ENCODE assay signal across 26 cellular contexts in the genomic region with DNA sequence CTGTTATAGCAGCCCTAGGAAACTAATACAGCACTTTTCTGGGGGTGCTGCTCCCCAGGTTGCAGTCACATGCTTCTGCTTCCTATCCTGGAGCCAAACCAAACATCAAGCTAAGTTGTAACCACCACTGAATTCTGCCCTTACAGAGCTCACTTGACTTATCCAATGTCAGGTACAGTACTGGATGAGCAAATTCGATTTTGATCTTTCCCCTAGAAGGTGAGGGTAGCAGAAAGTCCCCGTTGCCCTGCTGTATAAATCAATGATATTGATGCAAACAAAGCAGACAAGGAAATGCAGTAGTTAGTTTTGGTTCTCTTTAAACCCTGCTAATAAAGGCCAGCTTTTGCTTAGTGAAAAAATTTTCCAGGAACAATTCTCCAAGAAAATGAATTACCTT. TPM values are rescaled to one million over a fixed set of nuclear protein-coding genes. Genes with fewer than 3 reads are reported as not detected.
DNase-seq lines count a peak whose midpoint lies in the region; ATAC-seq and TF ChIP-seq lines count a peak whose summit lies in the region.
"Had no signal": no experiment of that assay in that cellular context is flagged by ENCODE, and none has a peak within 500 bp of the region (broad histone marks: within the 10 kb centered on the region; RNA-seq: fewer than 3 reads in every experiment).

No MANE protein-coding gene starts in this region.

- no peak overlapping the region for H2BK5ac ChIP-seq in mesendoderm (ENCODE audit: low read length)

- no peaks in the 10 kb centered on the region for H3K79me1 ChIP-seq in mesendoderm (ENCODE audit: low read length)

- H4K5ac ChIP-seq in mesendoderm (ENCODE audit: low read length) = no peak overlapping the region

- TF ChIP-seq CTCF in GM23338 (conservative IDR thresholded peaks at IDR 0.05; ENCODE audit: low read depth in 2 of 2) (no peak), SK-N-SH (IDR thresholded peaks at IDR 0.05) (no peak)

- H3K36me3 Mint-ChIP-seq in GM23338 (ENCODE audit: low read depth) = no peaks in the 10 kb centered on the region
- H3K36me3 Mint-ChIP-seq: CD14-positive monocyte; CD4-positive, alpha-beta memory T cell; CD4-positive, CD25-positive, alpha-beta regulatory T cell had no signal

- H3K4me3 Mint-ChIP-seq in GM23338 = no peak overlapping the region
- H3K4me3 Mint-ChIP-seq: CD14-positive monocyte; CD4-positive, alpha-beta memory T cell; CD4-positive, CD25-positive, alpha-beta regulatory T cell; CD8-positive, alpha-beta memory T cell had no signal

- H3K4ac ChIP-seq in mesendoderm (ENCODE audit: low read depth, low read length) = no peak overlapping the region

- no peak overlapping the region for H3K4me3 ChIP-seq in GM23338
- H3K4me3 ChIP-seq in mesendoderm (ENCODE audit: low read length) = no peak overlapping the region
- H3K4me3 ChIP-seq in SK-N-SH (ENCODE audit: low read depth in 2 of 2, low read length in 1 of 2) = no peak overlapping the region
- H3K4me3 ChIP-seq: BLaER1, GM12878 had no signal

- H3F3A ChIP-seq in GM23338 (replicated peaks; ENCODE audit: low read depth) = no peaks in the 10 kb centered on the region
- no peaks in the 10 kb centered on the region for H3F3A ChIP-seq in SK-N-SH (replicated peaks; ENCODE audit: insufficient read depth)

- peak overlapping the region; percentile 35 for H3K23ac ChIP-seq in mesendoderm (ENCODE audit: low read length)

- no peak overlapping the region for H2BK120ac ChIP-seq in mesendoderm (ENCODE audit: low read depth, low read length)

- H3K36me3 ChIP-seq in GM23338 (ENCODE audit: insufficient read depth) = no peaks in the 10 kb centered on the region
- no peaks in the 10 kb centered on the region for H3K36me3 ChIP-seq in mesendoderm (ENCODE audit: control insufficient read depth, insufficient read depth, low read length)
- no peaks in the 10 kb centered on the region for H3K36me3 ChIP-seq in SK-N-SH (replicated peaks in 1 of 2; ENCODE audit: control insufficient read depth in 1 of 2, insufficient read depth in 2 of 2, low read length in 1 of 2)
- H3K36me3 ChIP-seq: BE2C, BLaER1 had no signal

- WGBS in mesendoderm (ENCODE audit: extremely low coverage, insufficient coverage, low lambda C conversion rate) = no CpG with 5 or more reads among the region's 2 CpGs
- 25% methylated on average over 2 of the region's 2 CpGs for WGBS in SK-N-SH (ENCODE audit: low lambda C conversion rate)

- H3K27ac ChIP-seq in GM23338 (ENCODE audit: low read depth) (no peak overlapping the region), mesendoderm (ENCODE audit: low read depth, low read length) (no peak overlapping the region), SK-N-SH (ENCODE audit: low read depth in 2 of 2, low read length in 1 of 2) (no peak overlapping the region)
- H3K27ac ChIP-seq: BLaER1 had no signal

- ATAC-seq in GM23338 (no peak), left lobe of liver (peak; percentile 19)
- ATAC-seq: GM12878 had no signal

- TF ChIP-seq EP300 in SK-N-SH (IDR thresholded peaks at IDR 0.05; ENCODE audit: borderline replicate concordance in 1 of 2, low read depth in 1 of 2, low read length in 1 of 2) = no peak

- no peak overlapping the region for H3K9ac ChIP-seq in mesendoderm (ENCODE audit: low read length)
- no peak overlapping the region for H3K9ac ChIP-seq in SK-N-SH
- H3K9ac ChIP-seq: BLaER1 had no signal

- no peak overlapping the region for H3K56ac ChIP-seq in mesendoderm (ENCODE audit: low read length)

- no peak overlapping the region for H3K27ac Mint-ChIP-seq in GM23338
- H3K27ac Mint-ChIP-seq: CD14-positive monocyte; CD4-positive, alpha-beta memory T cell; CD4-positive, CD25-positive, alpha-beta regulatory T cell had no signal

- H2AFZ ChIP-seq in GM23338 = peak overlapping the region; percentile 9; the same call in 1 of the 2 replicates
- H2AFZ ChIP-seq in SK-N-SH (ENCODE audit: low read depth) = no peak overlapping the region

- H3K27me3 Mint-ChIP-seq in GM23338 (ENCODE audit: insufficient read depth, low read depth, poor library complexity) = no peaks in the 10 kb centered on the region
- H3K27me3 Mint-ChIP-seq: CD4-positive, CD25-positive, alpha-beta regulatory T cell had no signal

- POLR2A ChIA-PET in SK-N-SH (lab: Yijun Ruan, JAX) = no interaction called here

- CTCF ChIA-PET in SK-N-SH (lab: Yijun Ruan, JAX) = no interaction called here

- H4K20me1 ChIP-seq in GM23338 (replicated peaks; ENCODE audit: insufficient read depth) (no peaks in the 10 kb centered on the region), SK-N-SH (ENCODE audit: insufficient read depth) (no peaks in the 10 kb centered on the region)
- H4K20me1 ChIP-seq: BLaER1 had no signal

- H3K4me1 Mint-ChIP-seq in GM23338 = no peaks in the 10 kb centered on the region; the same call in 2 of the 3 replicates
- H3K4me1 Mint-ChIP-seq: CD4-positive, CD25-positive, alpha-beta regulatory T cell had no signal

- no peaks in the 10 kb centered on the region for H3K27me3 ChIP-seq in GM23338 (ENCODE audit: insufficient read depth)
- no peaks in the 10 kb centered on the region for H3K27me3 ChIP-seq in mesendoderm (ENCODE audit: insufficient read depth, low read length, poor library complexity)
- peaks cover 4% of the 10 kb centered on the region; the same call in 1 of the 2 replicates for H3K27me3 ChIP-seq in SK-N-SH (ENCODE audit: insufficient read depth)
- H3K27me3 ChIP-seq: BE2C, BLaER1 had no signal

- no peak overlapping the region for H3K18ac ChIP-seq in mesendoderm (ENCODE audit: low read length)

- no peak overlapping the region for H2BK15ac ChIP-seq in mesendoderm (replicated peaks; ENCODE audit: low read depth)

- no peak overlapping the region for H2AK5ac ChIP-seq in mesendoderm (ENCODE audit: low read length)

- no peak for TF ChIP-seq RAD21 in SK-N-SH (IDR thresholded peaks at IDR 0.05; ENCODE audit: low read length)

- H3K9me2 ChIP-seq in GM23338 (ENCODE audit: insufficient read depth) (peaks cover 15% of the 10 kb centered on the region; the same call in 1 of the 2 replicates), SK-N-SH (no peaks in the 10 kb centered on the region)

- H3K4me2 ChIP-seq in GM23338 (no peak overlapping the region), mesendoderm (ENCODE audit: low read length) (no peak overlapping the region), SK-N-SH (no peak overlapping the region)
- H3K4me2 ChIP-seq: BLaER1 had no signal

- H3K9me3 Mint-ChIP-seq in GM23338 = no peaks in the 10 kb centered on the region

- H4K8ac ChIP-seq in mesendoderm (ENCODE audit: low read depth, low read length) = no peak overlapping the region

- no peaks in the 10 kb centered on the region for H3K9me3 ChIP-seq in SK-N-SH
- H3K9me3 ChIP-seq: BE2C had no signal

- no peak for DNase-seq in GM23338 (ENCODE audit: low spot score)
- DNase-seq in left lobe of liver (ENCODE audit: low spot score) = no peak
- no peak for DNase-seq in mesendoderm
- no peak for DNase-seq in SK-N-SH
- no peak for DNase-seq in NCI-H524 (lab: John Stamatoyannopoulos, UW)
- DNase-seq: 8988T; ACHN; BE2C; C1 segment of cervical spinal cord; CD4-positive, alpha-beta memory T cell; CD4-positive, CD25-positive, alpha-beta regulatory T cell; CD8-positive, alpha-beta memory T cell; COR-L47; DMS 273 treated with DMSO at 0.1 percent for 48 hours; DMS153; DMS53; DMS79; DND-41; EL; GDM1 had no signal

- H3K4me1 ChIP-seq in GM23338 (ENCODE audit: insufficient read depth) (no peaks in the 10 kb centered on the region), mesendoderm (ENCODE audit: control insufficient read depth, low read depth, low read length) (no peaks in the 10 kb centered on the region), SK-N-SH (ENCODE audit: control insufficient read depth in 1 of 2, insufficient read depth in 2 of 2, low read depth in 1 of 2, low read length in 1 of 2) (no peaks in the 10 kb centered on the region; a peak in 1 of 4 replicates)
- H3K4me1 ChIP-seq: BLaER1 had no signal

- H3K79me2 ChIP-seq in GM23338 (replicated peaks; ENCODE audit: insufficient read depth) (no peaks in the 10 kb centered on the region), mesendoderm (ENCODE audit: control insufficient read depth, insufficient read depth, low read length) (no peaks in the 10 kb centered on the region), SK-N-SH (ENCODE audit: insufficient read depth) (no peaks in the 10 kb centered on the region)

TF ChIP-seq in SK-N-SH, 30 proteins besides CTCF, POLR2A, EP300 and RAD21 (continues in another document):
- TF ChIP-seq TEAD4 (IDR thresholded peaks at IDR 0.05; ENCODE audit: borderline replicate concordance, insufficient read depth) (no peak), FOSL2 (IDR thresholded peaks at IDR 0.05; ENCODE audit: borderline replicate concordance, low read depth) (no peak), SIN3A (IDR thresholded peaks at IDR 0.05; ENCODE audit: borderline replicate concordance, low read depth, low read length) (no peak)
- TF ChIP-seq, protein P1, sequence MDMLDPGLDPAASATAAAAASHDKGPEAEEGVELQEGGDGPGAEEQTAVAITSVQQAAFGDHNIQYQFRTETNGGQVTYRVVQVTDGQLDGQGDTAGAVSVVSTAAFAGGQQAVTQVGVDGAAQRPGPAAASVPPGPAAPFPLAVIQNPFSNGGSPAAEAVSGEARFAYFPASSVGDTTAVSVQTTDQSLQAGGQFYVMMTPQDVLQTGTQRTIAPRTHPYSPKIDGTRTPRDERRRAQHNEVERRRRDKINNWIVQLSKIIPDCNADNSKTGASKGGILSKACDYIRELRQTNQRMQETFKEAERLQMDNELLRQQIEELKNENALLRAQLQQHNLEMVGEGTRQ (IDR thresholded peaks at IDR 0.05; ENCODE audit: borderline replicate concordance, low read depth, low read length) = no peak

RNA-seq across cellular contexts. Expression of a gene that starts 36.4 kb away (rescaled TPM):
- 30.4 and 31.1 TPM in 2 replicates for total RNA-seq in GM23338 (2014; rRNA removed; shearing (Covaris generic))
- polyA plus RNA-seq in GM23338 (2016; fragmentation: Nextera tagmentation; extraction: Ambion mirVana) (45.5 and 48.7 TPM in 2 replicates), SK-N-SH (2012; rRNA removed) (13.2 and 14.8 TPM in 2 replicates)
- 12.2 TPM for total RNA-seq in left lobe of liver
- 57.6 TPM for polyA plus RNA-seq in mesendoderm (2013, experiment 1 of 2)
- polyA plus RNA-seq in mesendoderm (2013, experiment 2 of 2) = 58.1 TPM
- 16.9 and 22.2 TPM in 2 replicates for polyA plus RNA-seq in SK-N-SH (2012; cell fraction: cytosol; rRNA removed)
- 6.1 and 16.6 TPM in 2 replicates for polyA plus RNA-seq in SK-N-SH (2012; cell fraction: nucleus; rRNA removed)

RNA-seq across cellular contexts. Expression of a gene that starts 56.1 kb away (rescaled TPM):
- 1.4 TPM in 1 of 2 replicates, not detected in the other for total RNA-seq in GM23338 (2014; rRNA removed; shearing (Covaris generic))
- polyA plus RNA-seq in GM23338 (2016; fragmentation: Nextera tagmentation; extraction: Ambion mirVana) (0.15 and 0.54 TPM in 2 replicates), SK-N-SH (2012; rRNA removed) (0.07 and 0.19 TPM in 2 replicates)
- 51.6 TPM for total RNA-seq in left lobe of liver
- polyA plus RNA-seq in mesendoderm (2013, experiment 1 of 2) = 0.08 TPM
- 0.13 TPM for polyA plus RNA-seq in mesendoderm (2013, experiment 2 of 2)
- 0.03 TPM in 1 of 2 replicates, not detected in the other for polyA plus RNA-seq in SK-N-SH (2012; cell fraction: cytosol; rRNA removed)
- polyA plus RNA-seq in SK-N-SH (2012; cell fraction: nucleus; rRNA removed) = 0.23 TPM in 1 of 2 replicates, not detected in the other
- total RNA-seq: A673; CD4-positive, CD25-positive, alpha-beta regulatory T cell; CD8-positive, alpha-beta memory T cell; Daoy; G401; GM12878 had no signal
- polyA plus RNA-seq: CD14-positive monocyte; CD4-positive, alpha-beta memory T cell; CD4-positive, CD25-positive, alpha-beta regulatory T cell; CD8-positive, alpha-beta memory T cell had no signal

Comparison
In these comparisons a context has a peak if more than half of its experiments do, and no peak if none do; other contexts are left out.
1. RNA of a gene that starts 56.1 kb away (total RNA-seq): 51.6 TPM in left lobe of liver (single experiment); 1.4 TPM in GM23338; every median in the first group is over 10 times any median in the second.